ENCODE assay signal across 15 cellular contexts in the genomic region with DNA sequence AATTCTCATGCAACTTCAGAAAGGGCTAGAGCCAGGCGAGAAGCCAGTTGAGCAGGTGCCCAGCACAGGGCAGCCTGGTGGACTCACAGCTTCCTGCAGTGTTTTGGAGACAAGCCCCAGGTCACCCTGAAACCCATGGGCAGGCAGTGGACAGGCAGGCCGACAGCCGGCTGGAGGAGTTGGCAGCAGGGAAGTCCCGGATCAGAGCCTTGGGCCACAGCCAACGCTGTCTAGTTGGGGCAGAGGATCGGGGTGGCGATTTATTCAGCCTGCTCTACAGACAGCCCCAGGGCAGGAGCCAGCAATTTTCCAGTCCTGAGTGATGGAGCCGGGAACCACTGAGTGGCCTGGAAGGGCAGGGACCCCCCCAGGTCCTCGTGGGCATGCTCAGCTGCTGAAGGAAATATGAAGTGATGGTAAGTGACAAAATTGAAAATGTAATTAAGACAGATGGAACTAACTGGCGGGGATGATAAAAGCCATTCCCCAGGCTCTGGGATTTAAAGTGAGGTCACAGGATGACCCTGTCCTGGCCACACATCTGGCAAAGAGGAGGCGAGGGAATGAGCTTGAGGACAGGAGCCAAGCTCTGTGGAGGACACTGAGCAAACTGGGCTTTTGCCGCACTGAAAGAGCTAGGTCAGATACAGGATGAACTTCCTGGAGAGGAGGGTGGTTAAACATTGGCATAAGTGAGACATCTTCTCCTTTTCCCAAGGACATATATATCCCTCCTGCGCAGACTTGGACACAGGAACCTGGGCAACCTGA. TPM values are rescaled to one million over a fixed set of nuclear protein-coding genes. Genes with fewer than 3 reads are reported as not detected.
A peak's percentile ranks its signal among the peaks of the same experiment; 100 is the strongest.
DNase-seq lines count a peak whose midpoint lies in the region; ATAC-seq and TF ChIP-seq lines count a peak whose summit lies in the region.
"Had no signal": no experiment of that assay in that cellular context is flagged by ENCODE, and none has a peak within 500 bp of the region (broad histone marks: within the 10 kb centered on the region; RNA-seq: fewer than 3 reads in every experiment).

No MANE protein-coding gene starts in this region.

- DNase-seq in G401 (ENCODE audit: low spot score) (peak; percentile 98), amygdala (lab: John Stamatoyannopoulos, UW) (peak in 53 of 56 donors; percentile 3 to 89 (median 61)), right cardiac atrium (peak; percentile 80 to 92 (median 90)), sigmoid colon (peak; percentile 70), 8988T (no peak), GM23338 (ENCODE audit: low spot score) (no peak)
- DNase-seq: activated T-cell treated with anti-CD3 and anti-CD28 coated beads, Interleukin-2, amount 50 U/mL, for 48 hours; NCI-H1105 treated with DMSO at 0.1 percent for 48 hours; NCI-H526; stimulated activated CD8-positive, alpha-beta memory T cell treated with anti-CD3 and anti-CD28 coated beads, Interleukin-4, amount 100 ng/mL, for 48 hours had no signal

- H3F3A ChIP-seq in GM23338 (replicated peaks; ENCODE audit: low read depth) = no peaks in the 10 kb centered on the region

- H3K9me3 Mint-ChIP-seq in GM23338 = peaks cover 3% of the 10 kb centered on the region; the same call in 1 of the 3 replicates

- H3K9me3 ChIP-seq in right cardiac atrium (ENCODE audit: control insufficient read depth, low read length) (no peaks in the 10 kb centered on the region), sigmoid colon (no peaks in the 10 kb centered on the region)
- H3K9me3 ChIP-seq: breast epithelium had no signal

- TF ChIP-seq CTCF in sigmoid colon (IDR thresholded peaks at IDR 0.05) = no peak
- TF ChIP-seq CTCF in GM23338 (conservative IDR thresholded peaks at IDR 0.05; ENCODE audit: low read depth in 2 of 2) = no peak

- H3K27ac ChIP-seq in right cardiac atrium (ENCODE audit: low read length) (no peak overlapping the region), sigmoid colon (no peak overlapping the region), GM23338 (ENCODE audit: low read depth) (no peak overlapping the region)
- H3K27ac ChIP-seq: breast epithelium, epithelial cell of prostate had no signal

- H3K4me2 ChIP-seq in GM23338 = no peak overlapping the region

- no peaks in the 10 kb centered on the region for H4K20me1 ChIP-seq in GM23338 (replicated peaks; ENCODE audit: insufficient read depth)

- ATAC-seq in right cardiac atrium = peak; percentile 89 to 93
- no peak for ATAC-seq in GM23338
- ATAC-seq in GM21360 (IDR thresholded peaks at IDR 0.05; ENCODE audit: unreplicated experiment) = no peak
- ATAC-seq in GM18520 (IDR thresholded peaks at IDR 0.05; ENCODE audit: unreplicated experiment) = no peak
- ATAC-seq: activated CD4-positive, CD25-positive, alpha-beta regulatory T cell treated with anti-CD3 and anti-CD28 coated beads, Interleukin-2, amount 50 U/mL, for 24 hours had no signal

- intact Hi-C loops in right cardiac atrium (cut with DNase I) = no loop called here
- intact Hi-C loops in sigmoid colon (cut with DNase I) = no loop called here

- in situ Hi-C loops in G401 (cut with HindIII; ENCODE audit: low sequenced_read_pairs) = no loop called here

- peaks cover 14% of the 10 kb centered on the region for H3K27me3 Mint-ChIP-seq in GM23338 (ENCODE audit: insufficient read depth, low read depth, poor library complexity)

- no peak overlapping the region for H3K27ac Mint-ChIP-seq in GM23338

- no peak overlapping the region for H3K4me3 ChIP-seq in right cardiac atrium (ENCODE audit: low read length)
- H3K4me3 ChIP-seq in sigmoid colon = no peak overlapping the region
- H3K4me3 ChIP-seq in GM23338 = no peak overlapping the region
- H3K4me3 ChIP-seq: breast epithelium had no signal

- no peak overlapping the region for H3K4me3 Mint-ChIP-seq in GM23338

- H3K9me2 ChIP-seq in GM23338 (ENCODE audit: insufficient read depth) = no peaks in the 10 kb centered on the region

- H3K36me3 ChIP-seq in sigmoid colon (no peaks in the 10 kb centered on the region), GM23338 (ENCODE audit: insufficient read depth) (no peaks in the 10 kb centered on the region)
- H3K36me3 ChIP-seq: breast epithelium had no signal

- no peak overlapping the region; the same call in 1 of the 2 replicates for H2AFZ ChIP-seq in GM23338

- no peak for TF ChIP-seq POLR2A in sigmoid colon (IDR thresholded peaks at IDR 0.05)

- peaks cover 3% of the 10 kb centered on the region for H3K4me1 ChIP-seq in right cardiac atrium (ENCODE audit: control insufficient read depth, insufficient read depth, low read length)
- peaks cover 0 to 9% (median 8%) of the 10 kb centered on the region in 4 donors for H3K4me1 ChIP-seq in sigmoid colon
- H3K4me1 ChIP-seq in GM23338 (ENCODE audit: insufficient read depth) = peaks cover 7% of the 10 kb centered on the region; the same call in 1 of the 2 replicates
- H3K4me1 ChIP-seq: breast epithelium had no signal

- no peaks in the 10 kb centered on the region for H3K27me3 ChIP-seq in right cardiac atrium (ENCODE audit: control insufficient read depth, insufficient read depth)
- H3K27me3 ChIP-seq in sigmoid colon = peaks cover 0 to 18% (median 4%) of the 10 kb centered on the region in 3 donors
- no peaks in the 10 kb centered on the region for H3K27me3 ChIP-seq in GM23338 (ENCODE audit: insufficient read depth)

- peaks cover 14% of the 10 kb centered on the region for H3K4me1 Mint-ChIP-seq in GM23338

- 28% methylated on average over 13 of the region's 13 CpGs for WGBS in right cardiac atrium
- WGBS in sigmoid colon, 2 donors = 49 to 66% methylated on average over 13 of the region's 13 CpGs

- no peak for TF ChIP-seq EP300 in sigmoid colon (IDR thresholded peaks at IDR 0.05)

- H3K79me2 ChIP-seq in GM23338 (replicated peaks; ENCODE audit: insufficient read depth) = no peaks in the 10 kb centered on the region

- H3K36me3 Mint-ChIP-seq in GM23338 (ENCODE audit: low read depth) = no peaks in the 10 kb centered on the region

TF ChIP-seq in GM23338, 12 proteins besides CTCF, POLR2A, EP300 and RAD21:
- no peak for TF ChIP-seq NANOG (IDR thresholded peaks at IDR 0.05; ENCODE audit: borderline replicate concordance)
- TF ChIP-seq JUNB (IDR thresholded peaks at IDR 0.05; ENCODE audit: unreplicated experiment) = no peak
- TF ChIP-seq EZH2 (IDR thresholded peaks at IDR 0.05; ENCODE audit: low read depth, unreplicated experiment) = no peak
- TF ChIP-seq CREB1 (CRISPR knock-in tag; IDR thresholded peaks at IDR 0.05; ENCODE audit: low read depth) = no peak
- no peak for TF ChIP-seq EZH2phosphoT487 (IDR thresholded peaks at IDR 0.05; ENCODE audit: unreplicated experiment)
- no peak for TF ChIP-seq STAT1 (IDR thresholded peaks at IDR 0.05; ENCODE audit: unreplicated experiment)
- TF ChIP-seq POLR2AphosphoS5 (IDR thresholded peaks at IDR 0.05; ENCODE audit: low read depth) = no peak
- TF ChIP-seq ZNF331 (CRISPR knock-in tag; IDR thresholded peaks at IDR 0.05; ENCODE audit: low read depth) = no peak

RNA-seq across cellular contexts. Expression of gene TBC1D21, which starts 34.4 kb away (rescaled TPM):
- total RNA-seq in G401 (2014; rRNA removed; shearing (Covaris generic)) = not detected in 2 replicates
- total RNA-seq in right cardiac atrium = not detected
- polyA plus RNA-seq in right cardiac atrium = not detected
- total RNA-seq in sigmoid colon = not detected
- not detected for polyA plus RNA-seq in sigmoid colon
- total RNA-seq in GM23338 (2014; rRNA removed; shearing (Covaris generic)) = not detected in 2 replicates
- not detected in 2 replicates for polyA plus RNA-seq in GM23338 (2016; fragmentation: Nextera tagmentation; extraction: Ambion mirVana)
- total RNA-seq: breast epithelium had no signal

Comparison
In these comparisons a context has a peak if more than half of its experiments do, and no peak if none do; other contexts are left out.
1. DNase-seq: peak in G401 (single experiment), amygdala (53 of 56), right cardiac atrium (3 of 3) and sigmoid colon (single experiment); none in 8988T (single experiment) and GM23338 (single experiment).
2. ATAC-seq: peak in right cardiac atrium (2 of 2); none in GM23338 (single experiment), GM21360 (single experiment) and GM18520 (single experiment).